8 cellular contexts compared by ENCODE assay signal in the genomic region with DNA sequence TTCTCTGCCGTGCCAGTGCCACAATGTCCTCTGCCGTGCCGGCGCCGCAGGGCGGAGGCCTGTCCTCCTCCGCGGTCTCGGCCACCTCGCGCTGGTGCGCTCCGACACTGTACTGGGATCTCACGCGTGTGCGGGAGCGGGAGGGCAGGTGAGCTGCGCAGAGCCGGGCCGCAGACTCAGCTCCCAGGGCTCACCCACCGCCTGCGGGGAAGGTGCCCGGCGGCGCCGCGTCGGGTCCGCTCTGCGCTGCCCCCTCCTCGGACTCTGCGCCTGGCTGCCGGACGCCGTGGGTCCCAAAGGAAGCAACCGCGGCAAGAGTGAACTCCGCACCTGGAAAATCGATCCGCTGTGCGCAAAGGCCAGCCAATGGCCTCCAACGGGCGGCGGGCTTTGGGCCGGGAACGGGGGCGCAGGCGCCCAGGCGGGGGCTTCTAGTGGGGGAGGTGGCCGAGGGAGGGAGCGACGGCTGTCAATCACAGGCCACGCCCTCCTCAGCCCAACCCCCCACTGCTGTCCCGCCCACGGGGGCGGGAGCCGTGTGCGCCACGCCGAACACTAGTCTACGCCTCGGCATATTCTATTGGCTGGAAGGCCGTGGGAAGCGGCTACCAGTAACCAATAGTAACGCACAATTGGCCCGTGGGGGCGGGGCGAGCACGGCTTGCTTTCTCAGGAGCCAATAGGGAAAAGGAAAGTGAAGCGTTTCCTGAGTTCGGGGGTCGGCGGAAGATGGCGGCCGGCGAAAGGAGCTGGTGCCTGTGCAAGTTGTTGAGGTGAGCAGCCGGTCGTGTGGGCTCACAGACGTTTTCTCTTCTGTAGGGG. TPM values are rescaled to one million over a fixed set of nuclear protein-coding genes. Genes with fewer than 3 reads are reported as not detected.
DNase-seq lines count a peak whose midpoint lies in the region; ATAC-seq and TF ChIP-seq lines count a peak whose summit lies in the region.

A gene with protein sequence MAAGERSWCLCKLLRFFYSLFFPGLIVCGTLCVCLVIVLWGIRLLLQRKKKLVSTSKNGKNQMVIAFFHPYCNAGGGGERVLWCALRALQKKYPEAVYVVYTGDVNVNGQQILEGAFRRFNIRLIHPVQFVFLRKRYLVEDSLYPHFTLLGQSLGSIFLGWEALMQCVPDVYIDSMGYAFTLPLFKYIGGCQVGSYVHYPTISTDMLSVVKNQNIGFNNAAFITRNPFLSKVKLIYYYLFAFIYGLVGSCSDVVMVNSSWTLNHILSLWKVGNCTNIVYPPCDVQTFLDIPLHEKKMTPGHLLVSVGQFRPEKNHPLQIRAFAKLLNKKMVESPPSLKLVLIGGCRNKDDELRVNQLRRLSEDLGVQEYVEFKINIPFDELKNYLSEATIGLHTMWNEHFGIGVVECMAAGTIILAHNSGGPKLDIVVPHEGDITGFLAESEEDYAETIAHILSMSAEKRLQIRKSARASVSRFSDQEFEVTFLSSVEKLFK (plus strand): TSS at position 709 of the 822 bp plus-strand sequence. CDS start 21 bp downstream, at position 730.

- peak; percentile 98 for DNase-seq in GM13976 (ENCODE audit: low spot score)
- DNase-seq in NCI-H146 treated with DMSO at 0.1 percent for 48 hours (lab: John Stamatoyannopoulos, UW; ENCODE audit: unreplicated experiment) = peak; percentile 95
- peak; percentile 95 for DNase-seq in amniotic stem cell (lab: John Stamatoyannopoulos, UW)
- peak; percentile 100 for DNase-seq in left ventricle myocardium inferior
- peak; percentile 99 for DNase-seq in prostate gland (ENCODE audit: low spot score)

- H3K4me1 ChIP-seq in left ventricle myocardium inferior (peaks cover 47% of the 10 kb centered on the region), prostate gland (replicated peaks) (no peaks in the 10 kb centered on the region), urinary bladder (ENCODE audit: insufficient read depth) (no peaks in the 10 kb centered on the region)

- ATAC-seq in HG02870 (IDR thresholded peaks at IDR 0.05; ENCODE audit: unreplicated experiment) = peak; percentile 99

- H3K4me3 ChIP-seq in left ventricle myocardium inferior (peak within 1 kb of the TSS; percentile 97), prostate gland (peak within 1 kb of the TSS; percentile 65 to 67), urinary bladder (ENCODE audit: low read depth, low read length) (peak within 1 kb of the TSS; percentile 83)

- H3K36me3 ChIP-seq in left ventricle myocardium inferior (peaks cover 4% of the 10 kb centered on the region), prostate gland (no peaks in the 10 kb centered on the region), urinary bladder (ENCODE audit: insufficient read depth) (no peaks in the 10 kb centered on the region)

- WGBS in prostate gland = under 1% methylated on average over 69 of the region's 79 CpGs
- under 1% methylated on average over 79 of the region's 79 CpGs for WGBS in urinary bladder

- intact Hi-C loops in T-helper 1 cell treated with Interleukin-12 subunit alpha and Interleukin-12 subunit beta and Interleukin-4 antibody, amounts not matched to agents 30 ng/mL and 1 ng/mL, for 36 hours (cut with micrococcal nuclease) = loop anchor here (1.0 to 2.0 kb wide), 14 partner anchors 11 to 1645 kb away; partner anchors contain the start of genes CKAP2, INTS6, NEK3 and SUGT1
- intact Hi-C loops in left ventricle myocardium inferior (cut with micrococcal nuclease) = no loop called here
- intact Hi-C loops in prostate gland (cut with DNase I) = loop anchor here (5.0 to 10.0 kb wide), 3 partner anchors 183 to 440 kb away; partner anchors contain the start of gene VPS36

- TF ChIP-seq POLR2A in prostate gland (IDR thresholded peaks at IDR 0.05) = no peak

- TF ChIP-seq CTCF in GM13976 (IDR thresholded peaks at IDR 0.05; ENCODE audit: borderline replicate concordance, control extremely low read depth, extremely low read depth, insufficient read depth, missing control alignments) = no peak
- TF ChIP-seq CTCF in left ventricle myocardium inferior (IDR thresholded peaks at IDR 0.05; ENCODE audit: borderline replicate concordance) = no peak
- TF ChIP-seq CTCF in prostate gland (IDR thresholded peaks at IDR 0.05) = peak in 2 of 4 experiments; percentile 4 to 12

- in situ Hi-C loops in GM13976 (cut with MboI; ENCODE audit: low sequenced_read_pairs, unreplicated experiment) = no loop called here

- H3K27me3 ChIP-seq in left ventricle myocardium inferior (ENCODE audit: low read depth) (no peaks in the 10 kb centered on the region), prostate gland (replicated peaks; ENCODE audit: insufficient read depth) (no peaks in the 10 kb centered on the region)

- H3K9me3 ChIP-seq in left ventricle myocardium inferior (replicated peaks) (no peaks in the 10 kb centered on the region), prostate gland (no peaks in the 10 kb centered on the region)

- peak within 1 kb of the TSS; percentile 90 for H3K27ac ChIP-seq in left ventricle myocardium inferior (replicated peaks)
- peak within 1 kb of the TSS; percentile 79 to 81 for H3K27ac ChIP-seq in prostate gland
- no peak within 1 kb of the TSS for H3K27ac ChIP-seq in urinary bladder (ENCODE audit: low read depth)

RNA-seq across cellular contexts. Expression of the gene that starts here (rescaled TPM):
- 31.4 and 31.9 TPM in 2 replicates for total RNA-seq in T-helper 1 cell treated with Interleukin-12 subunit alpha and Interleukin-12 subunit beta and Interleukin-4 antibody, amounts not matched to agents 30 ng/mL and 1 ng/mL, for 36 hours
- total RNA-seq in left ventricle myocardium inferior = 22.7 TPM
- 10 to 100 TPM; 28.9 to 34.1 TPM for total RNA-seq in prostate gland
- 24.7 TPM for total RNA-seq in urinary bladder
- 9.1 TPM for polyA plus RNA-seq in urinary bladder
